Comparison of ENCODE assay signal across 19 cellular contexts in genomic region chr14:50353126-50353525, GRCh38. TPM values are rescaled to one million over a fixed set of nuclear protein-coding genes. Genes with fewer than 3 reads are reported as not detected.
DNase-seq lines count a peak whose midpoint lies in the region; ATAC-seq and TF ChIP-seq lines count a peak whose summit lies in the region.
"Had no signal": no experiment of that assay in that cellular context is flagged by ENCODE, and none has a peak within 500 bp of the region (broad histone marks: within the 10 kb centered on the region; RNA-seq: fewer than 3 reads in every experiment).

No MANE protein-coding gene starts in this region.

- peak overlapping the region; percentile 18 for H3K27ac ChIP-seq in osteoblast (ENCODE audit: low read depth, low read length)
- H3K27ac ChIP-seq: KMS-11 had no signal

- H3K9me3 Mint-ChIP-seq in activated T-helper 2 cell treated with anti-CD3 and anti-CD28 coated beads, Interferon-gamma antibody, Interleukin-2, Interleukin-4, amounts not matched to agents 10 μg/mL and 5 μg/mL and 100 μg/mL, durations not matched to agents 14 hours and 24 hours and 36 hours, result no peaks in the 10 kb centered on the region

- peaks cover 16% of the 10 kb centered on the region for H3K36me3 Mint-ChIP-seq in activated T-helper 2 cell treated with anti-CD3 and anti-CD28 coated beads, Interferon-gamma antibody, Interleukin-2, Interleukin-4, amounts not matched to agents 10 μg/mL and 5 μg/mL and 100 μg/mL, durations not matched to agents 14 hours and 24 hours and 36 hours (ENCODE audit: low read depth)

- intact Hi-C loops in activated T-helper 2 cell treated with anti-CD3 and anti-CD28 coated beads, Interferon-gamma antibody, Interleukin-2, Interleukin-4, amounts not matched to agents 10 μg/mL and 5 μg/mL and 100 μg/mL, durations not matched to agents 14 hours and 24 hours and 36 hours (cut with micrococcal nuclease), result no loop called here

- H3K79me2 ChIP-seq in osteoblast (ENCODE audit: insufficient read depth, low read length), result no peaks in the 10 kb centered on the region

- no peak for TF ChIP-seq CTCF in choroid plexus epithelial cell (conservative IDR thresholded peaks at IDR 0.05; ENCODE audit: low read depth, low read length)
- no peak for TF ChIP-seq CTCF in osteoblast (IDR thresholded peaks at IDR 0.05; ENCODE audit: extremely low read depth, low read depth, low read length)

- DNase-seq in HCEC 1CT (peak; percentile 24), choroid plexus epithelial cell (ENCODE audit: low read depth) (peak; percentile 27), osteoblast (ENCODE audit: insufficient read length, low spot score, missing footprints) (no peak), NCI-H748 treated with DMSO at 0.1 percent for 48 hours (lab: John Stamatoyannopoulos, UW) (no peak), COLO668 (lab: John Stamatoyannopoulos, UW; ENCODE audit: unreplicated experiment) (no peak)
- no peak for DNase-seq in activated T-helper 2 cell treated with anti-CD3 and anti-CD28 coated beads, Interferon-gamma antibody, Interleukin-2, Interleukin-4, amounts not matched to agents 10 μg/mL and 5 μg/mL and 100 μg/mL, durations not matched to agents 14 hours and 24 hours and 36 hours (ENCODE audit: low spot score)
- DNase-seq: ACHN; Caco-2; CD4-positive, CD25-positive, alpha-beta regulatory T cell; NCI-H1417; NCI-H187; NCI-H2107; NCI-H226; NCI-H524; RPMI8226; SIG-M5 had no signal

- peaks cover 11% of the 10 kb centered on the region for H3K4me1 ChIP-seq in osteoblast (ENCODE audit: insufficient read depth, low read length)
- H3K4me1 ChIP-seq: Caco-2 had no signal

- H3K27ac Mint-ChIP-seq in activated T-helper 2 cell treated with anti-CD3 and anti-CD28 coated beads, Interferon-gamma antibody, Interleukin-2, Interleukin-4, amounts not matched to agents 10 μg/mL and 5 μg/mL and 100 μg/mL, durations not matched to agents 14 hours and 24 hours and 36 hours, result no peak overlapping the region
- H3K27ac Mint-ChIP-seq: B cell had no signal

- no peak for ATAC-seq in GM19452 (IDR thresholded peaks at IDR 0.05; ENCODE audit: unreplicated experiment)

- peaks cover 3% of the 10 kb centered on the region for H3K27me3 Mint-ChIP-seq in activated T-helper 2 cell treated with anti-CD3 and anti-CD28 coated beads, Interferon-gamma antibody, Interleukin-2, Interleukin-4, amounts not matched to agents 10 μg/mL and 5 μg/mL and 100 μg/mL, durations not matched to agents 14 hours and 24 hours and 36 hours (ENCODE audit: low read depth)
- H3K27me3 Mint-ChIP-seq: B cell; CD4-positive, CD25-positive, alpha-beta regulatory T cell had no signal

- no peaks in the 10 kb centered on the region for H3K9me3 ChIP-seq in osteoblast (ENCODE audit: low read depth, low read length)
- H3K9me3 ChIP-seq: Caco-2 had no signal

- no peaks in the 10 kb centered on the region for H3K27me3 ChIP-seq in osteoblast (ENCODE audit: insufficient read depth, low read length)

- no peaks in the 10 kb centered on the region for H4K20me1 ChIP-seq in osteoblast (ENCODE audit: insufficient read depth, low read length)

- H3K36me3 ChIP-seq in osteoblast (ENCODE audit: insufficient read depth, low read length), result peaks cover 3% of the 10 kb centered on the region

- peak overlapping the region; percentile 28 for H3K4me2 ChIP-seq in osteoblast (ENCODE audit: insufficient read depth, low read length)
- H3K4me2 ChIP-seq: KMS-11 had no signal

- H3K4me3 Mint-ChIP-seq in activated T-helper 2 cell treated with anti-CD3 and anti-CD28 coated beads, Interferon-gamma antibody, Interleukin-2, Interleukin-4, amounts not matched to agents 10 μg/mL and 5 μg/mL and 100 μg/mL, durations not matched to agents 14 hours and 24 hours and 36 hours (ENCODE audit: low read depth), result no peak overlapping the region
- H3K4me3 Mint-ChIP-seq: B cell; CD4-positive, CD25-positive, alpha-beta regulatory T cell had no signal

- no peak overlapping the region for H3K4me3 ChIP-seq in choroid plexus epithelial cell (ENCODE audit: low read depth, low read length)
- H3K4me3 ChIP-seq in osteoblast (ENCODE audit: insufficient read depth, low read length), result no peak overlapping the region

- no peak overlapping the region for H2AFZ ChIP-seq in osteoblast (ENCODE audit: low read length)

- H3K4me1 Mint-ChIP-seq in activated T-helper 2 cell treated with anti-CD3 and anti-CD28 coated beads, Interferon-gamma antibody, Interleukin-2, Interleukin-4, amounts not matched to agents 10 μg/mL and 5 μg/mL and 100 μg/mL, durations not matched to agents 14 hours and 24 hours and 36 hours (ENCODE audit: low read depth), result peaks cover 2% of the 10 kb centered on the region

RNA-seq across cellular contexts. Expression of gene DMAC2L, which starts 41.0 kb away (rescaled TPM):
- 7.2 and 9.4 TPM in 2 replicates for total RNA-seq in osteoblast
- total RNA-seq in activated T-helper 2 cell treated with anti-CD3 and anti-CD28 coated beads, Interferon-gamma antibody, Interleukin-2, Interleukin-4, amounts not matched to agents 10 μg/mL and 5 μg/mL and 100 μg/mL, durations not matched to agents 14 hours and 24 hours and 36 hours, result 13.6 and 16.2 TPM in 2 replicates

RNA-seq across cellular contexts. Expression of gene L2HGDH, which starts 41.1 kb away (rescaled TPM):
- 3.2 and 3.6 TPM in 2 replicates for total RNA-seq in osteoblast
- 14.1 and 14.2 TPM in 2 replicates for total RNA-seq in activated T-helper 2 cell treated with anti-CD3 and anti-CD28 coated beads, Interferon-gamma antibody, Interleukin-2, Interleukin-4, amounts not matched to agents 10 μg/mL and 5 μg/mL and 100 μg/mL, durations not matched to agents 14 hours and 24 hours and 36 hours

RNA-seq across cellular contexts. Expression of gene CDKL1, which starts 43.6 kb away (rescaled TPM):
- 4.7 and 10.5 TPM in 2 replicates for total RNA-seq in osteoblast
- 3.6 and 5.0 TPM in 2 replicates for total RNA-seq in activated T-helper 2 cell treated with anti-CD3 and anti-CD28 coated beads, Interferon-gamma antibody, Interleukin-2, Interleukin-4, amounts not matched to agents 10 μg/mL and 5 μg/mL and 100 μg/mL, durations not matched to agents 14 hours and 24 hours and 36 hours

Comparison
In these comparisons a context has a peak if more than half of its experiments do, and no peak if none do; other contexts are left out.
1. DNase-seq: peak in HCEC 1CT (single experiment) and choroid plexus epithelial cell (single experiment); none in osteoblast (single experiment), NCI-H748 treated with DMSO at 0.1 percent for 48 hours (single experiment), activated T-helper 2 cell treated with anti-CD3 and anti-CD28 coated beads, Interferon-gamma antibody, Interleukin-2, Interleukin-4, amounts not matched to agents 10 μg/mL and 5 μg/mL and 100 μg/mL, durations not matched to agents 14 hours and 24 hours and 36 hours (single experiment) and COLO668 (single experiment).